In the genomic region with DNA sequence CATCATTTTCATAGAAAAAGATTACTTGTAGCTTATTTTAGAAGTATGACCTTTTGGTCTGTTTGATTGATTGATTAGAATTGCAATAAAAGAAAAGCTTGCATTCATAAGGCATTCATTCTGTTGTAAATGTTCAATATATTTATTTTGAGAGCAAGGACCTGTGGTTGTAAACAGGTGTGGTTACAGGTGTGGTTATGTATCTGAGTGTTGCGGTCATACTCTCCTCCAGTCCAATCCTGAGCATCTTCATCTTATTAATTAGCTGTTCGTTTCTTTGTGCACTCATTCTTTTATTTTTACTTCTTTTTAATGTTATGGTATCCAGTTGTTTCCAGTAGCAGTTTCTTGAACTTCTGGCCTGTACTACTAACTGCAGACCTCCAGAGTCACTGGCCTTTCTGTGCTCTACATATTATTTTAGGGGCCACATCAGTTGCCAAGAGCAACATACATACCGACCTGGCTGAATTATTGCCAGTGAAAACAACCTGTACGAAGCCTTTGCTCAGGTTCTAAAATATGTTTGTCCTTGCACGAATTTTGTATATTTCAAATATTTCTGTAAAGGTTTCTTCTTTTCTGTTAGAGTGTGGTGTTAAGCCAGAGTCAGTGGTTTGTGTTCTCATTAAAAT, we compare ENCODE assay signal across 13 cellular contexts.
A peak's percentile ranks its signal among the peaks of the same experiment; 100 is the strongest.
DNase-seq lines count a peak whose midpoint lies in the region; ATAC-seq lines count a peak whose summit lies in the region.
"Had no signal": no experiment of that assay in that cellular context is flagged by ENCODE, and none has a peak within 500 bp of the region (broad histone marks: within the 10 kb centered on the region; RNA-seq: fewer than 3 reads in every experiment).

No MANE protein-coding gene starts in this region.

- peak overlapping the region; percentile 35 for H3K27ac ChIP-seq in mesenchymal stem cell (ENCODE audit: low read length, poor library complexity, severe bottlenecking)
- H3K27ac ChIP-seq: WERI-Rb-1 had no signal

- no peak overlapping the region for H3K4me2 ChIP-seq in mesenchymal stem cell (ENCODE audit: low read length, poor library complexity, severe bottlenecking)

- H3K36me3 Mint-ChIP-seq in stimulated activated naive CD8-positive, alpha-beta T cell treated with anti-CD3 and anti-CD28 coated beads, Interleukin-15, Interleukin-2, amounts not matched to agents 100 ng/mL and 50 ng/mL, for 24 hours (ENCODE audit: low read depth), result peaks cover 80% of the 10 kb centered on the region
- H3K36me3 Mint-ChIP-seq in activated naive CD8-positive, alpha-beta T cell treated with anti-CD3 and anti-CD28 coated beads for 36 hours, result peaks cover 76% of the 10 kb centered on the region

- no peak overlapping the region for H2AK5ac ChIP-seq in mesenchymal stem cell (ENCODE audit: low read length, severe bottlenecking)

- H3K9me3 Mint-ChIP-seq in stimulated activated naive CD8-positive, alpha-beta T cell treated with anti-CD3 and anti-CD28 coated beads, Interleukin-15, Interleukin-2, amounts not matched to agents 100 ng/mL and 50 ng/mL, for 24 hours, result no peaks in the 10 kb centered on the region
- H3K9me3 Mint-ChIP-seq in activated naive CD8-positive, alpha-beta T cell treated with anti-CD3 and anti-CD28 coated beads for 36 hours, result no peaks in the 10 kb centered on the region

- H3K23ac ChIP-seq in mesenchymal stem cell (ENCODE audit: low read length in 2 of 2), result no peak overlapping the region

- no peak overlapping the region for H2BK120ac ChIP-seq in mesenchymal stem cell (ENCODE audit: low read depth, low read length)

- H2BK12ac ChIP-seq in mesenchymal stem cell (ENCODE audit: low read length in 2 of 2), result no peak overlapping the region

- H3K18ac ChIP-seq in mesenchymal stem cell (ENCODE audit: low read depth in 1 of 2, low read length in 2 of 2), result no peak overlapping the region

- H3K4me1 Mint-ChIP-seq in stimulated activated naive CD8-positive, alpha-beta T cell treated with anti-CD3 and anti-CD28 coated beads, Interleukin-15, Interleukin-2, amounts not matched to agents 100 ng/mL and 50 ng/mL, for 24 hours (ENCODE audit: low read depth), result peaks cover 96% of the 10 kb centered on the region
- H3K4me1 Mint-ChIP-seq in activated naive CD8-positive, alpha-beta T cell treated with anti-CD3 and anti-CD28 coated beads for 36 hours, result peaks cover 81% of the 10 kb centered on the region

- H3K79me1 ChIP-seq in mesenchymal stem cell (replicated peaks; ENCODE audit: low read length, poor library complexity, severe bottlenecking), result peaks cover 14% of the 10 kb centered on the region

- H3K4ac ChIP-seq in mesenchymal stem cell (ENCODE audit: low read depth in 1 of 2, low read length in 2 of 2), result no peak overlapping the region

- peaks cover 7% of the 10 kb centered on the region for H3K4me1 ChIP-seq in mesenchymal stem cell (ENCODE audit: control insufficient read depth, insufficient read depth, low read depth, low read length)

- H3K9me3 ChIP-seq in mesenchymal stem cell (ENCODE audit: control insufficient read depth, low read length), result no peaks in the 10 kb centered on the region

- DNase-seq in stimulated activated naive CD8-positive, alpha-beta T cell treated with anti-CD3 and anti-CD28 coated beads, Interleukin-15, Interleukin-2, amounts not matched to agents 100 U/mL and 50 U/mL, for 24 hours, result no peak
- no peak for DNase-seq in activated naive CD8-positive, alpha-beta T cell treated with anti-CD3 and anti-CD28 coated beads for 36 hours
- no peak for DNase-seq in mesenchymal stem cell
- no peak for DNase-seq in stimulated activated CD4-positive, alpha-beta T cell treated with anti-CD3 and anti-CD28 coated beads, Interleukin-4, amount 100 ng/mL, for 24 hours
- DNase-seq in SW480 (ENCODE audit: low spot score), result no peak
- DNase-seq: NCI-H1048, NCI-H2107, NCI-H82, small intestine, WERI-Rb-1 had no signal

- H3K9ac ChIP-seq in mesenchymal stem cell (ENCODE audit: low read length), result no peak overlapping the region

- no peak overlapping the region for H2BK15ac ChIP-seq in mesenchymal stem cell (ENCODE audit: low read depth, poor library complexity, severe bottlenecking)

- no peaks in the 10 kb centered on the region for H3K27me3 Mint-ChIP-seq in stimulated activated naive CD8-positive, alpha-beta T cell treated with anti-CD3 and anti-CD28 coated beads, Interleukin-15, Interleukin-2, amounts not matched to agents 100 ng/mL and 50 ng/mL, for 24 hours
- no peaks in the 10 kb centered on the region for H3K27me3 Mint-ChIP-seq in activated naive CD8-positive, alpha-beta T cell treated with anti-CD3 and anti-CD28 coated beads for 36 hours

- H3K4me3 Mint-ChIP-seq in stimulated activated naive CD8-positive, alpha-beta T cell treated with anti-CD3 and anti-CD28 coated beads, Interleukin-15, Interleukin-2, amounts not matched to agents 100 ng/mL and 50 ng/mL, for 24 hours, result no peak overlapping the region
- no peak overlapping the region for H3K4me3 Mint-ChIP-seq in activated naive CD8-positive, alpha-beta T cell treated with anti-CD3 and anti-CD28 coated beads for 36 hours

- no peak overlapping the region for H3K14ac ChIP-seq in mesenchymal stem cell (ENCODE audit: low read length in 2 of 2)

- peak overlapping the region; percentile 96 for H3K27ac Mint-ChIP-seq in stimulated activated naive CD8-positive, alpha-beta T cell treated with anti-CD3 and anti-CD28 coated beads, Interleukin-15, Interleukin-2, amounts not matched to agents 100 ng/mL and 50 ng/mL, for 24 hours
- peak overlapping the region; percentile 91 for H3K27ac Mint-ChIP-seq in activated naive CD8-positive, alpha-beta T cell treated with anti-CD3 and anti-CD28 coated beads for 36 hours

- no peak overlapping the region for H2BK5ac ChIP-seq in mesenchymal stem cell (ENCODE audit: low read depth, low read length, poor library complexity, severe bottlenecking)

- ATAC-seq in stimulated activated naive CD8-positive, alpha-beta T cell treated with anti-CD3 and anti-CD28 coated beads, Interleukin-15, Interleukin-2, amounts not matched to agents 100 U/mL and 50 U/mL, for 24 hours, result no peak
- ATAC-seq in HG03097 (IDR thresholded peaks at IDR 0.05; ENCODE audit: low FRiP score, unreplicated experiment), result no peak
- ATAC-seq in GM19463 (IDR thresholded peaks at IDR 0.05; ENCODE audit: unreplicated experiment), result no peak

- no peak overlapping the region for H2AFZ ChIP-seq in mesenchymal stem cell (ENCODE audit: low read depth, low read length)

- H3K36me3 ChIP-seq in mesenchymal stem cell (ENCODE audit: control insufficient read depth in 1 of 2, insufficient read depth in 2 of 2, low read depth in 1 of 2, low read length in 2 of 2), result peaks cover 5 to 62% of the 10 kb centered on the region in 2 experiments

- no peak overlapping the region for H4K8ac ChIP-seq in mesenchymal stem cell (ENCODE audit: low read length)

- no peaks in the 10 kb centered on the region for H3K27me3 ChIP-seq in mesenchymal stem cell (ENCODE audit: control insufficient read depth in 1 of 2, insufficient read depth in 1 of 2, low read length in 2 of 2)

- H4K91ac ChIP-seq in mesenchymal stem cell (ENCODE audit: low read length), result no peak overlapping the region

- H3K4me3 ChIP-seq in mesenchymal stem cell (ENCODE audit: insufficient read depth in 1 of 2, low read depth in 1 of 2, low read length in 2 of 2), result no peak overlapping the region

- 97% methylated on average over 3 of the region's 5 CpGs for WGBS in mesenchymal stem cell
